ENCODE assay signal across 12 cellular contexts in the genomic region with DNA sequence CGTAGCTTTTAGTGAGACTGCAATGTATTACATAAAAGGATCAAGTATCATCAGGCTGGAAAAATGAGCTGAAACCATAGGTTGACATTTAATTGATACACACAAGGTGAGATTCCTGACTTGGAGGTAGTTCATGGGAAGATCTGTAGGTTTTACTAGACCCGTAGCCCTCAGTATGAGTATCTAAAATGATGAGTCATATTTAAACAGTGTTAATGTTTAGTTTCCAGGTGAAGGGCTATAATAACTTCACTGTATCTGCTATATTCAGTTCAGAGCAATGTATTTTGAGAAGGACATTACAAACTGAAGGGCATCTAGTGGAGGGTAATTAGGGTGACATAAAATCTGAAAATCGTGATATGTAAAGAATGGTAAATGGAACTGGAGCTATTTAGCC. TPM values are rescaled to one million over a fixed set of nuclear protein-coding genes. Genes with fewer than 3 reads are reported as not detected.
DNase-seq lines count a peak whose midpoint lies in the region; ATAC-seq, FAIRE-seq and TF ChIP-seq lines count a peak whose summit lies in the region.
"Had no signal": no experiment of that assay in that cellular context is flagged by ENCODE, and none has a peak within 500 bp of the region (broad histone marks: within the 10 kb centered on the region; RNA-seq: fewer than 3 reads in every experiment).

No MANE protein-coding gene starts in this region.

- no peaks in the 10 kb centered on the region for H3K9me2 ChIP-seq in Karpas-422 (replicated peaks; ENCODE audit: insufficient read depth, low read length)

- no peaks in the 10 kb centered on the region for H4K20me1 ChIP-seq in Karpas-422 (ENCODE audit: insufficient read depth, low read depth, low read length)

- H3K36me3 Mint-ChIP-seq in IgD-negative memory B cell: peaks cover 2% of the 10 kb centered on the region

- no peaks in the 10 kb centered on the region for H3K27me3 Mint-ChIP-seq in IgD-negative memory B cell

- H3K36me3 ChIP-seq in spleen (no peaks in the 10 kb centered on the region), pancreas (no peaks in the 10 kb centered on the region), Karpas-422 (ENCODE audit: insufficient read depth, low read length) (no peaks in the 10 kb centered on the region)

- WGBS in spleen, 5 donors: 54 to 86% (median 74%) methylated on average over 3 of the region's 3 CpGs
- 45 to 64% methylated on average over 3 of the region's 3 CpGs for WGBS in pancreas, 2 donors

- H3K4me2 ChIP-seq in Karpas-422 (ENCODE audit: low read depth, low read length, poor library complexity, severe bottlenecking): no peak overlapping the region
- H3K4me2 ChIP-seq: KMS-11 had no signal

- peak overlapping the region in 5 of 8 donors; percentile 7 to 85 (median 78) for H3K27ac ChIP-seq in spleen
- no peak overlapping the region for H3K27ac ChIP-seq in pancreas
- no peak overlapping the region for H3K27ac ChIP-seq in Karpas-422 (ENCODE audit: low read length)
- H3K27ac ChIP-seq: KMS-11 had no signal

- no peaks in the 10 kb centered on the region for H3K9me3 Mint-ChIP-seq in IgD-negative memory B cell
- H3K9me3 Mint-ChIP-seq: activated T-cell treated with anti-CD3 and anti-CD28 coated beads, Interleukin-2, amount 50 U/mL, for 4 hours had no signal

- no peaks in the 10 kb centered on the region for H3K9me3 ChIP-seq in spleen
- H3K9me3 ChIP-seq in pancreas: no peaks in the 10 kb centered on the region
- H3K9me3 ChIP-seq in Karpas-422 (ENCODE audit: low read length): no peaks in the 10 kb centered on the region

- ATAC-seq in activated CD4-positive, CD25-positive, alpha-beta regulatory T cell treated with anti-CD3 and anti-CD28 coated beads, Interleukin-2, amount 50 U/mL, for 24 hours: peak; percentile 36 to 40
- peak; percentile 39 for ATAC-seq in HG02588 (IDR thresholded peaks at IDR 0.05; ENCODE audit: unreplicated experiment)
- ATAC-seq in pancreas: no peak
- no peak for ATAC-seq in HG02763 (IDR thresholded peaks at IDR 0.05; ENCODE audit: unreplicated experiment)
- ATAC-seq: activated T-cell treated with anti-CD3 and anti-CD28 coated beads, Interleukin-2, amount 50 U/mL, for 4 hours had no signal

- H3K4me3 Mint-ChIP-seq in IgD-negative memory B cell: peak overlapping the region in 3 of 4 donors; percentile 7 to 83 (median 53)
- H3K4me3 Mint-ChIP-seq: activated T-cell treated with anti-CD3 and anti-CD28 coated beads, Interleukin-2, amount 50 U/mL, for 4 hours had no signal

- intact Hi-C loops in spleen (cut with DNase I; ENCODE audit: low total_unique reads): no loop called here
- intact Hi-C loops in pancreas (cut with DNase I): no loop called here

- H3K4me3 ChIP-seq in spleen (no peak overlapping the region), pancreas (no peak overlapping the region), Karpas-422 (ENCODE audit: low read length) (no peak overlapping the region)

- peak overlapping the region; percentile 6 to 90 (median 76) for H3K27ac Mint-ChIP-seq in IgD-negative memory B cell

- FAIRE-seq in pancreas (lab: Jason Lieb, UNC): no peak

- H3K9ac ChIP-seq in Karpas-422 (ENCODE audit: low read length): no peak overlapping the region
- H3K9ac ChIP-seq: KMS-11 had no signal

- H3K79me2 ChIP-seq in Karpas-422 (ENCODE audit: low read length): no peaks in the 10 kb centered on the region

- H3K27me3 ChIP-seq in spleen (replicated peaks in 1 of 7): no peaks in the 10 kb centered on the region
- no peaks in the 10 kb centered on the region for H3K27me3 ChIP-seq in pancreas
- H3K27me3 ChIP-seq in Karpas-422 (ENCODE audit: low read length): no peaks in the 10 kb centered on the region

- DNase-seq in activated CD4-positive, CD25-positive, alpha-beta regulatory T cell (lab: John Stamatoyannopoulos, UW): no peak
- DNase-seq in spleen: no peak
- no peak for DNase-seq in pancreas
- DNase-seq in Karpas-422: no peak
- DNase-seq: activated T-cell treated with anti-CD3 and anti-CD28 coated beads, Interleukin-2, amount 50 U/mL, for 4 hours; NCI-H2081 treated with DMSO at 0.1 percent for 48 hours; T-helper 9 cell had no signal

- peaks cover 5 to 96% (median 49%) of the 10 kb centered on the region in 6 donors for H3K4me1 ChIP-seq in spleen
- H3K4me1 ChIP-seq in pancreas: no peaks in the 10 kb centered on the region
- no peaks in the 10 kb centered on the region for H3K4me1 ChIP-seq in Karpas-422 (ENCODE audit: low read length)

- H3K4me1 Mint-ChIP-seq in IgD-negative memory B cell: peaks cover 67 to 74% (median 72%) of the 10 kb centered on the region in 3 donors

- no peak overlapping the region for H2AFZ ChIP-seq in Karpas-422 (ENCODE audit: low read length)

- TF ChIP-seq POLR2A in spleen (IDR thresholded peaks at IDR 0.05): no peak

- TF ChIP-seq CTCF in spleen (IDR thresholded peaks at IDR 0.05 in 8 of 11, conservative IDR thresholded peaks at IDR 0.05 in 3 of 11) (no peak), pancreas (IDR thresholded peaks at IDR 0.05) (no peak)

RNA-seq across cellular contexts. Expression of a gene that starts 35.0 kb away (rescaled TPM):
- polyA plus RNA-seq in IgD-negative memory B cell (48.0 TPM), spleen (10 to 100 TPM; 14.1 to 19.7 (median 14.6) TPM), pancreas (1 to 10 TPM; 1.8 TPM)
- total RNA-seq in spleen (10 to 100 TPM; 52.6 to 92.9 (median 64.1) TPM), pancreas (10 to 100 TPM in 1 of 6 donors, 1 to 10 TPM in 4, under 1 TPM in 1; 0.67 to 10.9 (median 1.6) TPM)
- 0.11 and 0.32 TPM in 2 replicates for total RNA-seq in Karpas-422 (2014; rRNA removed; shearing (Covaris generic); ENCODE audit: low replicate concordance)

Comparison
In these comparisons a context has a peak if more than half of its experiments do, and no peak if none do; other contexts are left out.
1. ATAC-seq: peak in activated CD4-positive, CD25-positive, alpha-beta regulatory T cell treated with anti-CD3 and anti-CD28 coated beads, Interleukin-2, amount 50 U/mL, for 24 hours (2 of 2) and HG02588 (single experiment); none in pancreas (0 of 4) and HG02763 (single experiment).
2. H3K27ac ChIP-seq: peak in spleen (5 of 8); none in pancreas (0 of 4) and Karpas-422 (single experiment).
3. RNA of a gene that starts 35.0 kb away (total RNA-seq): 52.6 to 92.9 TPM in spleen; 0.67 to 10.9 TPM in pancreas and 0.11 to 0.32 TPM in Karpas-422; every median in the first group is over 4 times any median in the second.